Comparison of ENCODE assay signal across 9 cellular contexts in genomic region chr11:81497202-81497804, GRCh38.
A peak's percentile ranks its signal among the peaks of the same experiment; 100 is the strongest.
DNase-seq lines count a peak whose midpoint lies in the region; ATAC-seq, FAIRE-seq and TF ChIP-seq lines count a peak whose summit lies in the region.
"Had no signal": no experiment of that assay in that cellular context is flagged by ENCODE, and none has a peak within 500 bp of the region (broad histone marks: within the 10 kb centered on the region; RNA-seq: fewer than 3 reads in every experiment).

No MANE protein-coding gene starts in this region.

- peak; percentile 27 for TF ChIP-seq CTCF in HL-60 (IDR thresholded peaks at IDR 0.05; ENCODE audit: insufficient read depth, low read length)
- peak; percentile 55 for TF ChIP-seq CTCF in fibroblast of mammary gland (conservative IDR thresholded peaks at IDR 0.05; ENCODE audit: control insufficient read depth, insufficient read depth, low read depth, low read length)

- ATAC-seq in GM19351 (IDR thresholded peaks at IDR 0.05; ENCODE audit: unreplicated experiment), result peak; percentile 91

- no peaks in the 10 kb centered on the region for H3K9me3 ChIP-seq in small intestine (ENCODE audit: control insufficient read depth, low read depth)

- DNase-seq in NCI-H446 (lab: John Stamatoyannopoulos, UW) (peak; percentile 17 to 72), NCI-H446 treated with DMSO at 0.1 percent for 48 hours (lab: John Stamatoyannopoulos, UW) (no peak), HL-60 (ENCODE audit: low read depth in 1 of 2, low spot score in 1 of 2) (peak in 1 of 2 experiments; percentile 17), RPMI8226 (peak; percentile 66), fibroblast of mammary gland (ENCODE audit: low read depth) (peak; percentile 40), small intestine (peak; percentile 42), islet precursor cell (no peak)
- DNase-seq: activated naive CD8-positive, alpha-beta T cell treated with anti-CD3 and anti-CD28 coated beads, Interleukin-2, amount 10 ng/mL, durations not matched to agents 7 days and 5 days had no signal

- WGBS in small intestine, 3 donors, result 13 to 26% (median 24%) methylated on average over 5 of the region's 5 CpGs

- H3K27me3 ChIP-seq in HL-60 (ENCODE audit: insufficient read depth, poor library complexity, severe bottlenecking), result no peaks in the 10 kb centered on the region
- no peaks in the 10 kb centered on the region for H3K27me3 ChIP-seq in small intestine (ENCODE audit: control insufficient read depth in 2 of 2, insufficient read depth in 2 of 2, low read length in 2 of 2)

- H3K4me1 ChIP-seq in small intestine (ENCODE audit: control insufficient read depth in 2 of 2, insufficient read depth in 1 of 2, low read depth in 1 of 2, low read length in 1 of 2), result no peaks in the 10 kb centered on the region

- H3K36me3 ChIP-seq in small intestine (ENCODE audit: control insufficient read depth in 2 of 2, insufficient read depth in 2 of 2, low read length in 2 of 2), result no peaks in the 10 kb centered on the region

- H3K4me3 ChIP-seq in HL-60 (replicated peaks; ENCODE audit: insufficient read depth, low read length), result no peak overlapping the region
- H3K4me3 ChIP-seq in fibroblast of mammary gland (ENCODE audit: control insufficient read depth, low read depth, low read length), result no peak overlapping the region
- no peak overlapping the region for H3K4me3 ChIP-seq in small intestine (ENCODE audit: low read depth in 1 of 2, low read length in 2 of 2)

- no peak overlapping the region for H3K27ac ChIP-seq in HL-60 (replicated peaks)
- no peak overlapping the region for H3K27ac ChIP-seq in small intestine (ENCODE audit: low read depth in 1 of 2, low read length in 1 of 2)

- no peak for FAIRE-seq in small intestine (lab: Jason Lieb, UNC)

Comparison
In these comparisons a context has a peak if more than half of its experiments do, and no peak if none do; other contexts are left out.
1. DNase-seq: peak in NCI-H446 (2 of 2), RPMI8226 (single experiment), fibroblast of mammary gland (single experiment) and small intestine (single experiment); none in NCI-H446 treated with DMSO at 0.1 percent for 48 hours (single experiment) and islet precursor cell (single experiment).